Comparison of ENCODE assay signal across 9 cellular contexts in the genomic region with DNA sequence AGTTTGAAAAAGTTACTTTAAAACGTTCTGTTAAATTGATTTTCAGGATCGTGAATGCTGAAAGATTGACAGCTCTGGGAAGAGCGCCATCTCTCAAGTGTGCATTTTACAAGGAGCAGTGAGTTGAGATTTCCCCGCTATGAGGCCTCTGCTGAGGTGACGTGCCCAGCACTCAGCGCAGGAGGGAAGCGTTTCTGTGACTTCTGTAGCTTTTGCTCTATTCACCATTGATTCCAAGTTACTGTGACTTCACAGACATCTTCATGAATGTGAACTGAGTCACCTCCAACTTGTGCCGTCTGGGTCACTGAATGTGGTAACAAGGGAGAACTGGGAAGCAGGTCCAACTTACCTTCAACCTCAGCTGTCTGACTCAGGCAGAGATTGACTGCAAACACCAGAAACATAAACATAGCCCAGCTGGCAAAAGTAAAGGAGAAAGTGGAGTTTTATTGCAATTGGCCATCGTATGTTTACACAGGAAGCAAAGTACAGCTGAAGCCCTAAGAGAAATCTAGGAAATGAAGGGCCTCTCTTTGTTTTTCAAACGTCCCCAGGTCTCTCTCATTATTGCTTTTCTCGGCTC.
DNase-seq lines count a peak whose midpoint lies in the region; ATAC-seq, FAIRE-seq and TF ChIP-seq lines count a peak whose summit lies in the region.
"Had no signal": no experiment of that assay in that cellular context is flagged by ENCODE, and none has a peak within 500 bp of the region (broad histone marks: within the 10 kb centered on the region; RNA-seq: fewer than 3 reads in every experiment).

No MANE protein-coding gene starts in this region.

- H3K9me3 ChIP-seq in mucosa of descending colon = no peaks in the 10 kb centered on the region
- H3K9me3 ChIP-seq: suprapubic skin had no signal

- TF ChIP-seq CTCF in AG09319 (IDR thresholded peaks at IDR 0.05; ENCODE audit: low read depth, low read length) (no peak), cardiac fibroblast (IDR thresholded peaks at IDR 0.05; ENCODE audit: low read depth, low read length) (no peak), mucosa of descending colon (IDR thresholded peaks at IDR 0.05) (no peak), D721Med (IDR thresholded peaks at IDR 0.05; ENCODE audit: insufficient read depth, missing control alignments) (no peak)

- no peak for FAIRE-seq in D721Med (lab: Jason Lieb, UNC)

- no peak overlapping the region for H3K4me3 ChIP-seq in cardiac fibroblast (replicated peaks in 1 of 2; ENCODE audit: low read depth in 2 of 2, low read length in 2 of 2)
- H3K4me3 ChIP-seq in mucosa of descending colon = no peak overlapping the region
- H3K4me3 ChIP-seq: suprapubic skin had no signal

- DNase-seq in AG09319 (ENCODE audit: extremely low read depth, low read depth) (peak; percentile 24), HT1080 (ENCODE audit: low read depth) (peak; percentile 86), cardiac fibroblast (ENCODE audit: low read depth in 2 of 2) (peak; percentile 11 to 75), mucosa of descending colon (peak in 1 of 3 donors; percentile 17), GF-D8 (lab: John Stamatoyannopoulos, UW) (no peak), NCI-H1694 (lab: John Stamatoyannopoulos, UW) (no peak), GM19240 (ENCODE audit: insufficient read length, low spot score) (no peak), D721Med (ENCODE audit: insufficient read length, low spot score) (no peak)

- H3K36me3 ChIP-seq in mucosa of descending colon (ENCODE audit: low read depth) = no peaks in the 10 kb centered on the region
- H3K36me3 ChIP-seq: suprapubic skin had no signal

- intact Hi-C loops in mucosa of descending colon (cut with DNase I, micrococcal nuclease) = no loop called here

- peaks cover 10% of the 10 kb centered on the region for H3K4me1 ChIP-seq in mucosa of descending colon (ENCODE audit: low read depth)

- ATAC-seq in mucosa of descending colon = peak; percentile 93

Comparison
In these comparisons a context has a peak if more than half of its experiments do, and no peak if none do; other contexts are left out.
1. DNase-seq: peak in AG09319 (single experiment), HT1080 (single experiment) and cardiac fibroblast (2 of 2); none in GF-D8 (single experiment), NCI-H1694 (single experiment), GM19240 (single experiment) and D721Med (single experiment).